ENCODE assay signal across 32 cellular contexts in genomic region chr22:36954251-36955014, GRCh38. TPM values are rescaled to one million over a fixed set of nuclear protein-coding genes. Genes with fewer than 3 reads are reported as not detected.
DNase-seq lines count a peak whose midpoint lies in the region; ATAC-seq, FAIRE-seq and TF ChIP-seq lines count a peak whose summit lies in the region.
"Had no signal": no experiment of that assay in that cellular context is flagged by ENCODE, and none has a peak within 500 bp of the region (broad histone marks: within the 10 kb centered on the region; RNA-seq: fewer than 3 reads in every experiment).

No MANE protein-coding gene starts in this region.

- no TSS peak for BruUV-seq in GM12878 (replicated peaks; lab: Mats Ljungman, UMichigan)

- H3K4me1 Mint-ChIP-seq in stimulated activated memory B cell treated with anti-CD40 and anti-IgM and Interleukin-4, amounts not matched to agents 10 μg/mL and 1 μg/mL and 100 μg/mL, for 72 hours, result peaks cover 33% of the 10 kb centered on the region
- no peaks in the 10 kb centered on the region for H3K4me1 Mint-ChIP-seq in GM23338
- H3K4me1 Mint-ChIP-seq: CD8-positive, alpha-beta memory T cell had no signal

- peak overlapping the region; percentile 2 for H3K4me3 Mint-ChIP-seq in stimulated activated memory B cell treated with anti-CD40 and anti-IgM and Interleukin-4, amounts not matched to agents 10 μg/mL and 1 μg/mL and 100 μg/mL, for 72 hours
- no peak overlapping the region; the same call in 2 of the 3 replicates for H3K4me3 Mint-ChIP-seq in GM23338
- H3K4me3 Mint-ChIP-seq: activated B cell treated with CpG ODN at 0.5 μM for 24 hours; CD8-positive, alpha-beta memory T cell; natural killer cell; stimulated activated naive B cell treated with anti-CD40 and anti-IgM and Interleukin-4, amounts not matched to agents 10 μg/mL and 1 μg/mL and 100 μg/mL, for 72 hours had no signal

- no peaks in the 10 kb centered on the region for H3K27me3 ChIP-seq in GM12878 (replicated peaks in 1 of 2; ENCODE audit: control insufficient read depth in 2 of 2, insufficient read depth in 2 of 2, low read length in 1 of 2)
- H3K27me3 ChIP-seq in prostate gland (replicated peaks; ENCODE audit: insufficient read depth), result no peaks in the 10 kb centered on the region
- H3K27me3 ChIP-seq in GM23338 (ENCODE audit: insufficient read depth), result no peaks in the 10 kb centered on the region
- H3K27me3 ChIP-seq: cardiac muscle cell, colonic mucosa had no signal

- H3K36me3 ChIP-seq in GM12878 (ENCODE audit: control insufficient read depth in 2 of 2, insufficient read depth in 2 of 2, low read length in 1 of 2) (no peaks in the 10 kb centered on the region), prostate gland (no peaks in the 10 kb centered on the region), GM23338 (ENCODE audit: insufficient read depth) (0 out of 2 replicates have a peak, but pooled peaks cover 4% of the 10 kb centered on the region)
- H3K36me3 ChIP-seq: cardiac muscle cell, colonic mucosa, upper lobe of right lung had no signal

- TF ChIP-seq POLR2A in GM12878 (IDR thresholded peaks at IDR 0.05; ENCODE audit: low read depth, low read length) (no peak), prostate gland (IDR thresholded peaks at IDR 0.05) (no peak)

- H4K20me1 ChIP-seq in GM12878 (ENCODE audit: control insufficient read depth, insufficient read depth), result no peaks in the 10 kb centered on the region
- H4K20me1 ChIP-seq in GM23338 (replicated peaks; ENCODE audit: insufficient read depth), result no peaks in the 10 kb centered on the region

- CTCF ChIA-PET in GM12878 (lab: Yijun Ruan, JAX), result interaction anchor here (1.2 to 2.6 kb wide), 3 partner anchors 11 to 98 kb away, joined by 3 to 9 read pairs (median 6); no protein-coding TSS in a partner anchor

- POLR2A ChIA-PET in GM12878 (lab: Charles Lee), result interaction anchor here (0.5 kb wide), 1 partner anchor 85 kb away, joined by 7 read pairs; no protein-coding TSS in a partner anchor

- peak overlapping the region; percentile 68 for H3K27ac Mint-ChIP-seq in stimulated activated memory B cell treated with anti-CD40 and anti-IgM and Interleukin-4, amounts not matched to agents 10 μg/mL and 1 μg/mL and 100 μg/mL, for 72 hours
- no peak overlapping the region for H3K27ac Mint-ChIP-seq in GM23338
- H3K27ac Mint-ChIP-seq: activated B cell treated with CpG ODN at 0.5 μM for 24 hours; activated T-helper 2 cell treated with anti-CD3 and anti-CD28 coated beads, Interferon-gamma antibody, Interleukin-2, Interleukin-4, amounts not matched to agents 10 μg/mL and 5 μg/mL and 100 μg/mL, durations not matched to agents 14 hours and 24 hours and 36 hours; CD8-positive, alpha-beta memory T cell; natural killer cell; stimulated activated naive B cell treated with anti-CD40 and anti-IgM and Interleukin-4, amounts not matched to agents 10 μg/mL and 1 μg/mL and 100 μg/mL, for 72 hours had no signal

- H3K9me2 ChIP-seq in GM23338 (ENCODE audit: insufficient read depth), result no peaks in the 10 kb centered on the region

- H3F3A ChIP-seq in GM23338 (replicated peaks; ENCODE audit: low read depth), result no peaks in the 10 kb centered on the region

- TF ChIP-seq CTCF in GM13976 (IDR thresholded peaks at IDR 0.05; ENCODE audit: borderline replicate concordance, control extremely low read depth, extremely low read depth, insufficient read depth, missing control alignments) (no peak), GM12878 (IDR thresholded peaks at IDR 0.05 in 2 of 3, conservative IDR thresholded peaks at IDR 0.05 in 1 of 3; ENCODE audit: control insufficient read depth in 2 of 3, extremely low read depth in 1 of 3, insufficient read depth in 1 of 3, low read depth in 3 of 3, low read length in 3 of 3) (no peak), prostate gland (IDR thresholded peaks at IDR 0.05) (no peak), GM23338 (conservative IDR thresholded peaks at IDR 0.05; ENCODE audit: low read depth in 2 of 2) (no peak)

- peaks cover 11% of the 10 kb centered on the region for H3K9me3 Mint-ChIP-seq in stimulated activated memory B cell treated with anti-CD40 and anti-IgM and Interleukin-4, amounts not matched to agents 10 μg/mL and 1 μg/mL and 100 μg/mL, for 72 hours
- peaks cover 29% of the 10 kb centered on the region for H3K9me3 Mint-ChIP-seq in GM23338

- H3K9me3 ChIP-seq in GM12878 (replicated peaks; ENCODE audit: control insufficient read depth, insufficient read depth, low read length) (peaks cover 1% of the 10 kb centered on the region; the same call in 2 of the 3 replicates), prostate gland (no peaks in the 10 kb centered on the region)
- H3K9me3 ChIP-seq: colonic mucosa, mucosa of descending colon, upper lobe of right lung had no signal

- no peaks in the 10 kb centered on the region for H3K79me2 ChIP-seq in GM12878 (ENCODE audit: control insufficient read depth, insufficient read depth, low read length)
- H3K79me2 ChIP-seq in GM23338 (replicated peaks; ENCODE audit: insufficient read depth), result no peaks in the 10 kb centered on the region

- H2AFZ ChIP-seq in GM12878 (ENCODE audit: control insufficient read depth, low read depth, low read length), result no peak overlapping the region; the same call in 1 of the 2 replicates
- H2AFZ ChIP-seq in GM23338, result no peak overlapping the region

- H3K4me1 ChIP-seq in GM12878 (ENCODE audit: control insufficient read depth, insufficient read depth, low read length) (peaks cover 17% of the 10 kb centered on the region), prostate gland (replicated peaks) (no peaks in the 10 kb centered on the region), GM23338 (ENCODE audit: insufficient read depth) (no peaks in the 10 kb centered on the region)
- H3K4me1 ChIP-seq: colonic mucosa, upper lobe of right lung had no signal

- H3K27ac ChIP-seq in GM12878 (ENCODE audit: control insufficient read depth, insufficient read depth), result 0 out of 2 replicates have a peak overlapping the region, but pooled peaks have one; percentile 7
- H3K27ac ChIP-seq in prostate gland, result no peak overlapping the region
- H3K27ac ChIP-seq in GM23338 (ENCODE audit: low read depth), result no peak overlapping the region
- H3K27ac ChIP-seq: cardiac muscle cell, colonic mucosa, epithelial cell of prostate, upper lobe of right lung had no signal

- peaks cover 50% of the 10 kb centered on the region for H3K27me3 Mint-ChIP-seq in stimulated activated memory B cell treated with anti-CD40 and anti-IgM and Interleukin-4, amounts not matched to agents 10 μg/mL and 1 μg/mL and 100 μg/mL, for 72 hours
- peaks cover 9% of the 10 kb centered on the region for H3K27me3 Mint-ChIP-seq in GM23338 (ENCODE audit: insufficient read depth, low read depth, poor library complexity)

- whole genome bisulfite sequencing in GM12878 (ENCODE audit: insufficient coverage, insufficient replicate concordance, low lambda C conversion rate, missing lambda C conversion rate), result 14% methylated on average over 10 of the region's 10 CpGs
- WGBS in prostate gland, result 56% methylated on average over 10 of the region's 10 CpGs

- in situ Hi-C loops in GM13976 (cut with MboI; ENCODE audit: low sequenced_read_pairs, unreplicated experiment) (no loop called here), GM12878 (cut with MboI) (no loop called here)

- ATAC-seq in GM12878 (peak; percentile 60), GM23338 (no peak), HG03354 (IDR thresholded peaks at IDR 0.05; ENCODE audit: poor library complexity, severe bottlenecking, unreplicated experiment) (no peak)
- peak; percentile 34 for ATAC-seq in stimulated activated memory B cell treated with anti-CD40 and anti-IgM and Interleukin-4, amounts not matched to agents 10 μg/mL and 1 μg/mL and 100 μg/mL, for 72 hours
- ATAC-seq: HCT116; left cardiac atrium; mucosa of descending colon; natural killer cell; stimulated activated naive B cell treated with anti-CD40 and anti-IgM and Interleukin-4, amounts not matched to agents 10 μg/mL and 1 μg/mL and 100 μg/mL, for 72 hours had no signal

- SMC1A ChIA-PET in GM12878 (lab: Charles Lee; ENCODE audit: uncharacterized antibody, unreplicated experiment), result interaction anchor here (1.1 kb wide), 1 partner anchor 14 kb away, joined by 4 read pairs; no protein-coding TSS in a partner anchor

- no peak for TF ChIP-seq RAD21 in GM12878 (IDR thresholded peaks at IDR 0.05; ENCODE audit: insufficient read depth, low read depth, low read length)

- H3K4me3 ChIP-seq in GM12878 (no peak overlapping the region), prostate gland (no peak overlapping the region), GM23338 (no peak overlapping the region)
- H3K4me3 ChIP-seq: cardiac muscle cell, colonic mucosa, mucosa of descending colon, upper lobe of right lung had no signal

- RAD21 ChIA-PET in GM12878 (lab: Charles Lee; ENCODE audit: unreplicated experiment), result interaction anchor here (1.3 kb wide), 1 partner anchor 9 kb away, joined by 4 read pairs; no protein-coding TSS in a partner anchor

- H3K9ac ChIP-seq in GM12878 (ENCODE audit: control insufficient read depth, insufficient read depth, low read length), result no peak overlapping the region

- H3K36me3 Mint-ChIP-seq in stimulated activated memory B cell treated with anti-CD40 and anti-IgM and Interleukin-4, amounts not matched to agents 10 μg/mL and 1 μg/mL and 100 μg/mL, for 72 hours, result peaks cover 5% of the 10 kb centered on the region
- peaks cover 9% of the 10 kb centered on the region; the same call in 2 of the 3 replicates for H3K36me3 Mint-ChIP-seq in GM23338 (ENCODE audit: low read depth)
- H3K36me3 Mint-ChIP-seq: natural killer cell had no signal

- peak; percentile 9 for DNase-seq in activated T-cell treated with anti-CD3 and anti-CD28 coated beads for 4 hours
- DNase-seq in activated T-cell treated with anti-CD3 and anti-CD28 coated beads, Interleukin-2, amount 50 U/mL, for 1 hour, result no peak
- DNase-seq in GM13976 (ENCODE audit: low spot score), result peak; percentile 60
- DNase-seq in GM12878 (ENCODE audit: low read depth, low spot score), result no peak
- no peak for DNase-seq in prostate gland (ENCODE audit: low spot score)
- DNase-seq in GM23338 (ENCODE audit: low spot score), result no peak
- DNase-seq: activated B cell treated with CpG ODN at 0.5 μM for 24 hours; activated naive CD4-positive, alpha-beta T cell treated with anti-CD3 and anti-CD28 coated beads, Interleukin-2, amount 50 U/mL, for 16 hours; AML-193; CD8-positive, alpha-beta memory T cell; colonic mucosa; effector CD8-positive, alpha-beta T cell; hippocampal formation; left cardiac atrium; mucosa of descending colon; natural killer cell; NCI-H1048; NCI-H1694 treated with DMSO at 0.1 percent for 48 hours; NCI-H2171; stimulated activated naive B cell treated with anti-CD40 and anti-IgM and Interleukin-4, amounts not matched to agents 10 μg/mL and 1 μg/mL and 100 μg/mL, for 72 hours; substantia nigra; upper lobe of right lung had no signal

- intact Hi-C loops in GM12878 (cut with micrococcal nuclease; ENCODE audit: unreplicated experiment), result no loop called here
- intact Hi-C loops in prostate gland (cut with DNase I), result no loop called here

- FAIRE-seq in GM12878 (lab: Jason Lieb, UNC), result peak; percentile 96
- FAIRE-seq: A204.1, astrocyte had no signal

- TF ChIP-seq EP300 in GM12878 (IDR thresholded peaks at IDR 0.05; ENCODE audit: borderline replicate concordance in 1 of 2, control insufficient read depth in 1 of 2, low read depth in 2 of 2, low read length in 2 of 2), result peak in 1 of 2 experiments; percentile 40; a peak in 1 of 4 replicates

- H3K4me2 ChIP-seq in GM12878 (ENCODE audit: control insufficient read depth, insufficient read depth) (peak overlapping the region; percentile 72), GM23338 (no peak overlapping the region)

RNA-seq across cellular contexts. Expression of gene CSF2RB, which starts 41.0 kb away (rescaled TPM):
- total RNA-seq in GM12878 (2013; cell fraction: nucleolus; rRNA removed), result 70.3 and 76.1 TPM in 2 replicates
- total RNA-seq in GM12878 (2014; rRNA removed) (9.4 and 10.1 TPM in 2 replicates), GM12878 (2014; rRNA removed; fragmentation: Illumina TruSeq; extraction: Trizol) (4.5 and 5.1 TPM in 2 replicates), GM12878 (2021) (8.9 and 9.4 TPM in 2 replicates), prostate gland (1 to 10 TPM; 1.1 to 3.2 TPM)
- 3.2 TPM for polyA plus RNA-seq in GM12878 (2011; ENCODE audit: low read depth)
- polyA plus RNA-seq in GM12878 (2011; rRNA removed) (11.2 and 12.5 TPM in 2 replicates), GM12878 (2014; fragmentation: Illumina TruSeq; extraction: Trizol) (3.3 and 5.6 TPM in 2 replicates), GM12878 (2014; fragmentation: Nextera tagmentation; extraction: Ambion mirVana) (1 to 10 TPM in 1 of 2 experiments, under 1 TPM in 1; 0.82 to 1.5 TPM), GM12878 (2014; rRNA removed) (9.9 and 10.7 TPM in 2 replicates), GM12878 (2016; fragmentation: Nextera tagmentation; extraction: Ambion mirVana) (1 to 10 TPM; 2.7 to 3.5 TPM), GM23338 (2016; fragmentation: Nextera tagmentation; extraction: Ambion mirVana) (not detected in 2 replicates)
- 9.3 and 12.2 TPM in 2 replicates for polyA plus RNA-seq in GM12878 (2011; cell fraction: cytosol; rRNA removed)
- 42.1 and 51.7 TPM in 2 replicates for polyA plus RNA-seq in GM12878 (2011; cell fraction: nucleus; rRNA removed)
- polyA plus RNA-seq in GM12878 (2012), result 8.3 and 8.6 TPM in 2 replicates
- polyA minus RNA-seq in GM12878 (2011; rRNA and poly(A)+ RNA removed), result 10.5 and 25.9 TPM in 2 replicates
- polyA minus RNA-seq in GM12878 (2011; cell fraction: cytosol; rRNA and poly(A)+ RNA removed), result 5.3 and 5.5 TPM in 2 replicates
- polyA minus RNA-seq in GM12878 (2011; cell fraction: nucleus; rRNA and poly(A)+ RNA removed), result 11.3 and 11.5 TPM in 2 replicates
- total RNA-seq in GM23338 (2014; rRNA removed; shearing (Covaris generic)), result not detected in 2 replicates
- total RNA-seq: Daoy, NCI-H460 had no signal
- polyA plus RNA-seq: cardiac muscle cell had no signal

Comparison
In these comparisons a context has a peak if more than half of its experiments do, and no peak if none do; other contexts are left out.
1. DNase-seq: peak in activated T-cell treated with anti-CD3 and anti-CD28 coated beads for 4 hours (single experiment) and GM13976 (single experiment); none in activated T-cell treated with anti-CD3 and anti-CD28 coated beads, Interleukin-2, amount 50 U/mL, for 1 hour (single experiment), GM12878 (single experiment), prostate gland (single experiment) and GM23338 (single experiment).
2. ATAC-seq: peak in GM12878 (single experiment) and stimulated activated memory B cell treated with anti-CD40 and anti-IgM and Interleukin-4, amounts not matched to agents 10 μg/mL and 1 μg/mL and 100 μg/mL, for 72 hours (single experiment); none in GM23338 (single experiment) and HG03354 (single experiment).